Comparison of ENCODE assay signal across 23 cellular contexts in genomic region chr7:23268167-23268566, GRCh38. TPM values are rescaled to one million over a fixed set of nuclear protein-coding genes. Genes with fewer than 3 reads are reported as not detected.
DNase-seq lines count a peak whose midpoint lies in the region; ATAC-seq, FAIRE-seq and TF ChIP-seq lines count a peak whose summit lies in the region.
"Had no signal": no experiment of that assay in that cellular context is flagged by ENCODE, and none has a peak within 500 bp of the region (broad histone marks: within the 10 kb centered on the region; RNA-seq: fewer than 3 reads in every experiment).

No MANE protein-coding gene starts in this region.

- H3K4me3 ChIP-seq in HepG2 (replicated peaks in 1 of 3; ENCODE audit: insufficient read depth in 1 of 3, low read depth in 2 of 3, low read length in 3 of 3) (no peak overlapping the region), right lobe of liver (no peak overlapping the region), K562 (no peak overlapping the region)
- H3K4me3 ChIP-seq: BLaER1 had no signal

- CTCF ChIA-PET in HepG2 (lab: Yijun Ruan, JAX; ENCODE audit: low intra/inter-chr PET ratio, low total read pairs), result no interaction called here
- CTCF ChIA-PET in K562 (lab: Yijun Ruan, JAX; ENCODE audit: low intra/inter-chr PET ratio), result no interaction called here

- no peak for TF ChIP-seq CTCF in HepG2 (CRISPR knock-in tag; IDR thresholded peaks at IDR 0.05)
- TF ChIP-seq CTCF in right lobe of liver (IDR thresholded peaks at IDR 0.05), result no peak
- no peak for TF ChIP-seq CTCF in K562 (IDR thresholded peaks at IDR 0.05 in 2 of 3, conservative IDR thresholded peaks at IDR 0.05 in 1 of 3; ENCODE audit: insufficient read depth in 2 of 3, low read depth in 1 of 3, low read length in 3 of 3)

- BruUV-seq in HepG2 (replicated peaks; lab: Mats Ljungman, UMichigan), result no TSS peak
- no TSS peak for BruUV-seq in K562 (replicated peaks; lab: Mats Ljungman, UMichigan)

- intact Hi-C loops in HepG2 (cut with micrococcal nuclease; ENCODE audit: unreplicated experiment) (loop anchor here (2.0 to 10.0 kb wide), 2 partner anchors 65 to 163 kb away; partner anchors contain the start of gene KLHL7), right lobe of liver (cut with DNase I) (no loop called here), K562 (cut with micrococcal nuclease) (no loop called here)

- H3K36me3 ChIP-seq in HepG2 (replicated peaks in 1 of 2; ENCODE audit: control insufficient read depth in 1 of 2, insufficient read depth in 2 of 2, low read length in 2 of 2), result no peaks in the 10 kb centered on the region
- H3K36me3 ChIP-seq in right lobe of liver, result no peaks in the 10 kb centered on the region
- H3K36me3 ChIP-seq in K562 (ENCODE audit: control insufficient read depth, insufficient read depth, low read length), result no peaks in the 10 kb centered on the region
- H3K36me3 ChIP-seq: BE2C, BLaER1 had no signal

- no peak overlapping the region for H3K27ac ChIP-seq in HepG2 (ENCODE audit: extremely low read length, insufficient read depth, low read length)
- H3K27ac ChIP-seq in right lobe of liver, result no peak overlapping the region
- H3K27ac ChIP-seq in K562 (ENCODE audit: extremely low read depth, low read depth, low read length), result no peak overlapping the region
- H3K27ac ChIP-seq: BLaER1 had no signal

- peaks cover 22% of the 10 kb centered on the region for H3K4me1 ChIP-seq in HepG2 (ENCODE audit: insufficient read depth, low read length)
- H3K4me1 ChIP-seq in right lobe of liver, result no peaks in the 10 kb centered on the region
- peaks cover 0 to 2% of the 10 kb centered on the region in 2 experiments; a peak in 2 of 5 replicates for H3K4me1 ChIP-seq in K562 (replicated peaks in 1 of 2; ENCODE audit: control insufficient read depth in 2 of 2, insufficient read depth in 2 of 2, low read length in 2 of 2)
- H3K4me1 ChIP-seq: BE2C had no signal

- POLR2A ChIA-PET in HepG2 (lab: Yijun Ruan, JAX) (no interaction called here), K562 (lab: Yijun Ruan, JAX) (no interaction called here)

- FAIRE-seq in HepG2 (lab: Jason Lieb, UNC), result no peak
- FAIRE-seq in K562 (lab: Jason Lieb, UNC), result no peak
- FAIRE-seq: A204.1, GM12891, GM19239 had no signal

- in situ Hi-C loops in HepG2 (cut with HindIII; ENCODE audit: extremely low pct_ligation_motif_present, low pct_unique_long_range_greater_than_20kb) (loop anchor here (25.0 kb wide), 1 partner anchor 444 kb away; the partner anchor contains the start of gene STK31), K562 (cut with MboI) (loop anchor here (25.0 kb wide), 2 partner anchors 444 to 731 kb away; partner anchors contain the start of gene STK31)

- TF ChIP-seq EP300 in HepG2 (IDR thresholded peaks at IDR 0.05; ENCODE audit: low read depth in 2 of 2, low read length in 2 of 2) (no peak), HepG2 (CRISPR knock-in tag; IDR thresholded peaks at IDR 0.05; ENCODE audit: borderline replicate concordance) (no peak), K562 (IDR thresholded peaks at IDR 0.05; ENCODE audit: low read length) (no peak)

- peaks cover 0 to 7% of the 10 kb centered on the region in 2 experiments; a peak in 1 of 5 replicates for H3K27me3 ChIP-seq in HepG2 (ENCODE audit: control insufficient read depth in 1 of 2, insufficient read depth in 2 of 2, low read length in 2 of 2)
- H3K27me3 ChIP-seq in right lobe of liver, result no peaks in the 10 kb centered on the region
- H3K27me3 ChIP-seq in K562 (ENCODE audit: control insufficient read depth in 2 of 2, insufficient read depth in 2 of 2, low read length in 2 of 2), result peaks cover 0 to 10% of the 10 kb centered on the region in 2 experiments; a peak in 1 of 5 replicates
- H3K27me3 ChIP-seq: BLaER1 had no signal

- H3K9me1 ChIP-seq in K562 (ENCODE audit: control insufficient read depth, insufficient read depth, low read length), result no peaks in the 10 kb centered on the region

- H3K79me2 ChIP-seq in HepG2 (ENCODE audit: insufficient read depth, low read length), result no peaks in the 10 kb centered on the region
- no peaks in the 10 kb centered on the region for H3K79me2 ChIP-seq in K562 (ENCODE audit: control insufficient read depth, insufficient read depth, low read length)

- H2AFZ ChIP-seq in HepG2 (ENCODE audit: low read length) (no peak overlapping the region), K562 (ENCODE audit: low read depth, low read length) (no peak overlapping the region)

- H3K9me3 ChIP-seq in HepG2 (ENCODE audit: low read length), result no peaks in the 10 kb centered on the region
- no peaks in the 10 kb centered on the region for H3K9me3 ChIP-seq in right lobe of liver
- 0 out of 2 replicates have a peak, but pooled peaks cover 1% of the 10 kb centered on the region for H3K9me3 ChIP-seq in K562 (replicated peaks; ENCODE audit: control insufficient read depth, insufficient read depth, low read depth, low read length)
- H3K9me3 ChIP-seq: BE2C, BLaER1 had no signal

- WGBS in HepG2 (ENCODE audit: low lambda C conversion rate), result 55% methylated on average over 2 of the region's 2 CpGs
- 74% methylated on average over 2 of the region's 2 CpGs for WGBS in right lobe of liver (ENCODE audit: insufficient coverage, low coverage, low lambda C conversion rate, missing lambda C conversion rate)
- 53% methylated on average over 2 of the region's 2 CpGs for WGBS in K562 (ENCODE audit: insufficient coverage, low coverage, missing lambda C conversion rate)

- TF ChIP-seq RAD21 in HepG2 (CRISPR knock-in tag; IDR thresholded peaks at IDR 0.05), result no peak
- no peak for TF ChIP-seq RAD21 in K562 (CRISPR knock-in tag; conservative IDR thresholded peaks at IDR 0.05 in 1 of 2, IDR thresholded peaks at IDR 0.05 in 1 of 2)

- TF ChIP-seq POLR2A in HepG2 (IDR thresholded peaks at IDR 0.05; ENCODE audit: insufficient read depth in 1 of 2, low read depth in 2 of 2, low read length in 2 of 2) (no peak), right lobe of liver (IDR thresholded peaks at IDR 0.05) (no peak), K562 (conservative IDR thresholded peaks at IDR 0.05) (no peak)

- no peak for ATAC-seq in HepG2
- no peak for ATAC-seq in right lobe of liver
- no peak for ATAC-seq in K562
- ATAC-seq in GM19467 (IDR thresholded peaks at IDR 0.05; ENCODE audit: unreplicated experiment), result no peak
- ATAC-seq in GM21390 (IDR thresholded peaks at IDR 0.05; ENCODE audit: unreplicated experiment), result no peak

- H4K20me1 ChIP-seq in HepG2 (ENCODE audit: insufficient read depth, low read length), result no peaks in the 10 kb centered on the region
- H4K20me1 ChIP-seq in K562 (replicated peaks; ENCODE audit: control insufficient read depth, insufficient read depth, low read length), result no peaks in the 10 kb centered on the region
- H4K20me1 ChIP-seq: BLaER1 had no signal

- H3K4me2 ChIP-seq in HepG2 (ENCODE audit: low read depth, low read length) (no peak overlapping the region), K562 (ENCODE audit: insufficient read depth, low read length) (no peak overlapping the region)
- H3K4me2 ChIP-seq: BLaER1 had no signal

- H3K9ac ChIP-seq in HepG2 (ENCODE audit: insufficient read depth, low read depth, low read length), result no peak overlapping the region
- H3K9ac ChIP-seq in K562 (ENCODE audit: insufficient read depth in 1 of 2, low read depth in 2 of 2, low read length in 2 of 2), result no peak overlapping the region
- H3K9ac ChIP-seq: BLaER1 had no signal

- no peak for DNase-seq in HepG2 (ENCODE audit: low spot score)
- no peak for DNase-seq in right lobe of liver
- DNase-seq in K562 (ENCODE audit: extremely low read depth in 1 of 4, low spot score in 3 of 4), result no peak
- DNase-seq: 8988T; ACHN; BE2C; C1 segment of cervical spinal cord; CD4-positive, alpha-beta memory T cell; CD4-positive, CD25-positive, alpha-beta regulatory T cell; CD8-positive, alpha-beta memory T cell; COR-L47; DMS 273 treated with DMSO at 0.1 percent for 48 hours; DMS153; DMS79; DND-41; EL; GF-D8 had no signal

RNA-seq across cellular contexts. Expression of gene GPNMB, which starts 21.6 kb away (rescaled TPM):
- total RNA-seq in HepG2 (2016; rRNA removed; fragmentation: Illumina TruSeq; extraction: Trizol), result 1.6 TPM in 2 replicates
- 1.2 and 1.5 TPM in 2 replicates for total RNA-seq in HepG2 (2016; cell fraction: cytosol; rRNA removed; fragmentation: Illumina TruSeq; extraction: Trizol; ENCODE audit: low read depth)
- 1.7 and 2.0 TPM in 2 replicates for total RNA-seq in HepG2 (2016; cell fraction: insoluble cytoplasmic fraction; rRNA removed; fragmentation: Illumina TruSeq; extraction: Trizol)
- 2.6 and 2.7 TPM in 2 replicates for total RNA-seq in HepG2 (2016; cell fraction: membrane; rRNA removed; fragmentation: Illumina TruSeq; extraction: Trizol)
- total RNA-seq in HepG2 (2016; cell fraction: nucleus; rRNA removed; fragmentation: Illumina TruSeq; extraction: Trizol), result 1.3 and 1.6 TPM in 2 replicates
- 0.91 and 1.1 TPM in 2 replicates for polyA plus RNA-seq in HepG2 (2011; rRNA removed)
- polyA plus RNA-seq in HepG2 (2011; cell fraction: cytosol; rRNA removed), result 0.91 and 1.3 TPM in 2 replicates
- 0.39 and 1.2 TPM in 2 replicates for polyA plus RNA-seq in HepG2 (2011; cell fraction: nucleus; rRNA removed)
- 1.2 and 2.6 TPM in 2 replicates for polyA plus RNA-seq in HepG2 (2012)
- polyA plus RNA-seq in HepG2 (2016; cell fraction: cytosol; fragmentation: Illumina TruSeq; extraction: Trizol; ENCODE audit: low read depth), result 1.2 and 1.7 TPM in 2 replicates
- 1.1 and 1.2 TPM in 2 replicates for polyA plus RNA-seq in HepG2 (2016; cell fraction: insoluble cytoplasmic fraction; fragmentation: Illumina TruSeq; extraction: Trizol; ENCODE audit: low read depth)
- 3.0 and 3.7 TPM in 2 replicates for polyA plus RNA-seq in HepG2 (2016; cell fraction: membrane; fragmentation: Illumina TruSeq; extraction: Trizol; ENCODE audit: low read depth)
- 1.7 and 2.8 TPM in 2 replicates for polyA plus RNA-seq in HepG2 (2016; cell fraction: nucleus; fragmentation: Illumina TruSeq; extraction: Trizol; ENCODE audit: insufficient read depth, low read depth)
- 1.2 TPM in 2 replicates for polyA minus RNA-seq in HepG2 (2011; rRNA and poly(A)+ RNA removed; ENCODE audit: low replicate concordance)
- polyA minus RNA-seq in HepG2 (2011; cell fraction: cytosol; rRNA and poly(A)+ RNA removed), result 1.4 TPM in 1 of 2 replicates, not detected in the other
- 1.4 and 3.0 TPM in 2 replicates for polyA minus RNA-seq in HepG2 (2011; cell fraction: nucleus; rRNA and poly(A)+ RNA removed)
- 10 to 100 TPM in 4 of 6 experiments, 1 to 10 TPM in 2; 5.8 to 64.9 (median 13.4) TPM for total RNA-seq in right lobe of liver
- total RNA-seq in K562 (2011; cell fraction: chromatin; rRNA removed; ENCODE audit: low replicate concordance), result not detected in 2 replicates
- not detected in 2 replicates for total RNA-seq in K562 (2011; cell fraction: nucleolus; rRNA removed)
- total RNA-seq in K562 (2011; cell fraction: nucleoplasm; rRNA removed), result 0.51 TPM in 1 of 2 replicates, not detected in the other
- total RNA-seq in K562 (2014; rRNA removed), result 0.24 and 0.64 TPM in 2 replicates
- 0.15 and 0.26 TPM in 2 replicates for total RNA-seq in K562 (2014; rRNA removed; fragmentation: Illumina TruSeq; extraction: Trizol)
- total RNA-seq in K562 (2015; rRNA removed; fragmentation: Illumina TruSeq; extraction: Trizol), result 0.18 and 0.41 TPM in 2 replicates
- total RNA-seq in K562 (2021), result 0.20 and 0.54 TPM in 2 replicates
- 0.03 and 0.35 TPM in 2 replicates for polyA plus RNA-seq in K562 (2011; rRNA removed)
- polyA plus RNA-seq in K562 (2011; cell fraction: cytosol; rRNA removed), result 0.03 and 0.07 TPM in 2 replicates
- polyA plus RNA-seq in K562 (2011; cell fraction: nucleus; rRNA removed), result 0.10 and 0.23 TPM in 2 replicates
- 0.18 and 0.22 TPM in 2 replicates for polyA plus RNA-seq in K562 (2012)
- 0.33 and 0.80 TPM in 2 replicates for polyA plus RNA-seq in K562 (2014; fragmentation: Illumina TruSeq; extraction: Trizol)
- polyA plus RNA-seq in K562 (2014; fragmentation: Nextera tagmentation; extraction: Ambion mirVana), result under 1 TPM; 0.31 to 0.67 TPM
- 0.11 and 0.72 TPM in 2 replicates for polyA plus RNA-seq in K562 (2014; rRNA removed)
- not detected in 2 replicates for polyA minus RNA-seq in K562 (2011; rRNA and poly(A)+ RNA removed)
- polyA minus RNA-seq in K562 (2011; cell fraction: cytosol; rRNA and poly(A)+ RNA removed), result not detected in 2 replicates
- polyA minus RNA-seq in K562 (2011; cell fraction: nucleus; rRNA and poly(A)+ RNA removed), result 0.40 TPM in 1 of 2 replicates, not detected in the other
- total RNA-seq: CD4-positive, CD25-positive, alpha-beta regulatory T cell had no signal
- polyA plus RNA-seq: CD4-positive, alpha-beta memory T cell; CD8-positive, alpha-beta memory T cell had no signal

RNA-seq across cellular contexts. Expression of gene MALSU1, which starts 31.0 kb away (rescaled TPM):
- total RNA-seq in HepG2 (2016; rRNA removed; fragmentation: Illumina TruSeq; extraction: Trizol), result 141 and 188 TPM in 2 replicates
- 55.4 and 74.4 TPM in 2 replicates for total RNA-seq in HepG2 (2016; cell fraction: cytosol; rRNA removed; fragmentation: Illumina TruSeq; extraction: Trizol; ENCODE audit: low read depth)
- 134 and 186 TPM in 2 replicates for total RNA-seq in HepG2 (2016; cell fraction: insoluble cytoplasmic fraction; rRNA removed; fragmentation: Illumina TruSeq; extraction: Trizol)
- total RNA-seq in HepG2 (2016; cell fraction: membrane; rRNA removed; fragmentation: Illumina TruSeq; extraction: Trizol), result 96.1 and 111 TPM in 2 replicates
- total RNA-seq in HepG2 (2016; cell fraction: nucleus; rRNA removed; fragmentation: Illumina TruSeq; extraction: Trizol), result 49.1 and 52.9 TPM in 2 replicates
- polyA plus RNA-seq in HepG2 (2011; rRNA removed), result 51.6 and 72.0 TPM in 2 replicates
- polyA plus RNA-seq in HepG2 (2011; cell fraction: cytosol; rRNA removed), result 82.4 and 82.6 TPM in 2 replicates
- 24.8 and 38.6 TPM in 2 replicates for polyA plus RNA-seq in HepG2 (2011; cell fraction: nucleus; rRNA removed)
- polyA plus RNA-seq in HepG2 (2012), result 58.1 and 99.3 TPM in 2 replicates
- polyA plus RNA-seq in HepG2 (2016; cell fraction: cytosol; fragmentation: Illumina TruSeq; extraction: Trizol; ENCODE audit: low read depth), result 78.8 and 82.1 TPM in 2 replicates
- polyA plus RNA-seq in HepG2 (2016; cell fraction: insoluble cytoplasmic fraction; fragmentation: Illumina TruSeq; extraction: Trizol; ENCODE audit: low read depth), result 213 and 216 TPM in 2 replicates
- 91.1 and 105 TPM in 2 replicates for polyA plus RNA-seq in HepG2 (2016; cell fraction: membrane; fragmentation: Illumina TruSeq; extraction: Trizol; ENCODE audit: low read depth)
- 99.5 and 103 TPM in 2 replicates for polyA plus RNA-seq in HepG2 (2016; cell fraction: nucleus; fragmentation: Illumina TruSeq; extraction: Trizol; ENCODE audit: insufficient read depth, low read depth)
- 18.4 and 23.7 TPM in 2 replicates for polyA minus RNA-seq in HepG2 (2011; rRNA and poly(A)+ RNA removed; ENCODE audit: low replicate concordance)
- 40.5 and 48.0 TPM in 2 replicates for polyA minus RNA-seq in HepG2 (2011; cell fraction: cytosol; rRNA and poly(A)+ RNA removed)
- 41.1 and 44.5 TPM in 2 replicates for polyA minus RNA-seq in HepG2 (2011; cell fraction: nucleus; rRNA and poly(A)+ RNA removed)
- total RNA-seq in right lobe of liver, result 10 to 100 TPM; 36.7 to 55.1 (median 44.7) TPM
- total RNA-seq in K562 (2011; cell fraction: chromatin; rRNA removed; ENCODE audit: low replicate concordance), result 28.7 and 47.3 TPM in 2 replicates
- 20.0 and 22.1 TPM in 2 replicates for total RNA-seq in K562 (2011; cell fraction: nucleolus; rRNA removed)
- 22.9 and 23.3 TPM in 2 replicates for total RNA-seq in K562 (2011; cell fraction: nucleoplasm; rRNA removed)
- total RNA-seq in K562 (2014; rRNA removed), result 221 and 308 TPM in 2 replicates
- 81.2 and 83.4 TPM in 2 replicates for total RNA-seq in K562 (2014; rRNA removed; fragmentation: Illumina TruSeq; extraction: Trizol)
- 76.8 and 80.0 TPM in 2 replicates for total RNA-seq in K562 (2015; rRNA removed; fragmentation: Illumina TruSeq; extraction: Trizol)
- total RNA-seq in K562 (2021), result 100 and 101 TPM in 2 replicates
- polyA plus RNA-seq in K562 (2011; rRNA removed), result 70.6 and 93.3 TPM in 2 replicates
- 72.5 and 84.7 TPM in 2 replicates for polyA plus RNA-seq in K562 (2011; cell fraction: cytosol; rRNA removed)
- 37.3 and 38.5 TPM in 2 replicates for polyA plus RNA-seq in K562 (2011; cell fraction: nucleus; rRNA removed)
- polyA plus RNA-seq in K562 (2012), result 38.9 and 109 TPM in 2 replicates
- 48.2 and 82.9 TPM in 2 replicates for polyA plus RNA-seq in K562 (2014; fragmentation: Illumina TruSeq; extraction: Trizol)
- 10 to 100 TPM; 12.3 to 14.4 TPM for polyA plus RNA-seq in K562 (2014; fragmentation: Nextera tagmentation; extraction: Ambion mirVana)
- polyA plus RNA-seq in K562 (2014; rRNA removed), result 141 and 180 TPM in 2 replicates
- polyA minus RNA-seq in K562 (2011; rRNA and poly(A)+ RNA removed), result 82.0 and 88.4 TPM in 2 replicates
- 42.1 and 47.6 TPM in 2 replicates for polyA minus RNA-seq in K562 (2011; cell fraction: cytosol; rRNA and poly(A)+ RNA removed)
- polyA minus RNA-seq in K562 (2011; cell fraction: nucleus; rRNA and poly(A)+ RNA removed), result 24.0 and 39.0 TPM in 2 replicates
